1 cellular context compared by ENCODE assay signal in the genomic region with DNA sequence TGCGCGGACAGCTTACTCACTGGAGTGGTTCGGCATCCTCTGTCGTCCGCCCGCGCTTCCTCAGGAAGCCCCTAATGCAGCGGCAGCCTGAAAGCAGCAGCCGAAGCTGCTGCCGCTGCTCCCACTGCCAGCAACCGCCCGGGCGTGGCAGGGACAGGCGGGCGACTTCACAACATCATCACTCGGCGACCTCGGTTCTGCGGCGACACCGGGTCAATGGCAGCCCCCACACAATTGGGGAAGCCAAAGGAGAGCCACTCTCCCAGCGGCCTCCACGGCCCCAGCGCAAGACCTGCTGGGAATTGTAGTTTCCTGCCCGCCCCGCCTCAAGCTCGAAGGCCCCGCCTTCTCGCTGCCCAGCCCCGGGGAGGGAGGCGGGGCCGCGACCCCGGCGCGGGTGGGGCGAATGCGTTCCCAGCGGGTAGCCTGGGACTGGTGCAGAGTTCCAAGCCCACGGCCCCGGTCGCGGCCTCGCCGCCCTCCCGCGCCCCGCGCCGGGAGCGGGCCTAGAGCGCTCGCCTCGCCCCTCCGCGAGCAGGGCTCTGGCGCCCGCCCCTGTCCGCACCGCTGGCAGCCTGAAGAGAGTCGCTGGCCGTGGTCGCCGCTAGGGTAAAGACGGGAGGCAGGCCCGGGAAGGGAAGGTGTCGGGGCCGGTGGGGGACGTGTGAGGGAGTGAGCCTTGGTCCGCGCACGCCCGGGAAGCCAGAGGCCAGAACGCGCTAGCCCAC.
TF ChIP-seq lines count a peak whose summit lies in the region.

A gene with protein sequence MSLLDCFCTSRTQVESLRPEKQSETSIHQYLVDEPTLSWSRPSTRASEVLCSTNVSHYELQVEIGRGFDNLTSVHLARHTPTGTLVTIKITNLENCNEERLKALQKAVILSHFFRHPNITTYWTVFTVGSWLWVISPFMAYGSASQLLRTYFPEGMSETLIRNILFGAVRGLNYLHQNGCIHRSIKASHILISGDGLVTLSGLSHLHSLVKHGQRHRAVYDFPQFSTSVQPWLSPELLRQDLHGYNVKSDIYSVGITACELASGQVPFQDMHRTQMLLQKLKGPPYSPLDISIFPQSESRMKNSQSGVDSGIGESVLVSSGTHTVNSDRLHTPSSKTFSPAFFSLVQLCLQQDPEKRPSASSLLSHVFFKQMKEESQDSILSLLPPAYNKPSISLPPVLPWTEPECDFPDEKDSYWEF (plus strand): TSS at position 411 of the 728 bp plus-strand sequence. CDS start 3,101 bp downstream, outside the sequence.
A gene with protein sequence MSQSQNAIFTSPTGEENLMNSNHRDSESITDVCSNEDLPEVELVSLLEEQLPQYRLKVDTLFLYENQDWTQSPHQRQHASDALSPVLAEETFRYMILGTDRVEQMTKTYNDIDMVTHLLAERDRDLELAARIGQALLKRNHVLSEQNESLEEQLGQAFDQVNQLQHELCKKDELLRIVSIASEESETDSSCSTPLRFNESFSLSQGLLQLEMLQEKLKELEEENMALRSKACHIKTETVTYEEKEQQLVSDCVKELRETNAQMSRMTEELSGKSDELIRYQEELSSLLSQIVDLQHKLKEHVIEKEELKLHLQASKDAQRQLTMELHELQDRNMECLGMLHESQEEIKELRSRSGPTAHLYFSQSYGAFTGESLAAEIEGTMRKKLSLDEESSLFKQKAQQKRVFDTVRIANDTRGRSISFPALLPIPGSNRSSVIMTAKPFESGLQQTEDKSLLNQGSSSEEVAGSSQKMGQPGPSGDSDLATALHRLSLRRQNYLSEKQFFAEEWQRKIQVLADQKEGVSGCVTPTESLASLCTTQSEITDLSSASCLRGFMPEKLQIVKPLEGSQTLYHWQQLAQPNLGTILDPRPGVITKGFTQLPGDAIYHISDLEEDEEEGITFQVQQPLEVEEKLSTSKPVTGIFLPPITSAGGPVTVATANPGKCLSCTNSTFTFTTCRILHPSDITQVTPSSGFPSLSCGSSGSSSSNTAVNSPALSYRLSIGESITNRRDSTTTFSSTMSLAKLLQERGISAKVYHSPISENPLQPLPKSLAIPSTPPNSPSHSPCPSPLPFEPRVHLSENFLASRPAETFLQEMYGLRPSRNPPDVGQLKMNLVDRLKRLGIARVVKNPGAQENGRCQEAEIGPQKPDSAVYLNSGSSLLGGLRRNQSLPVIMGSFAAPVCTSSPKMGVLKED (minus strand): TSS at position 129 of the 728 bp plus-strand sequence. CDS start 30,951 bp downstream, outside the sequence.

TF ChIP-seq in WTC11, 78 proteins besides CTCF, POLR2A, EP300 and RAD21 (continued from another document):
- TF ChIP-seq, protein P1, sequence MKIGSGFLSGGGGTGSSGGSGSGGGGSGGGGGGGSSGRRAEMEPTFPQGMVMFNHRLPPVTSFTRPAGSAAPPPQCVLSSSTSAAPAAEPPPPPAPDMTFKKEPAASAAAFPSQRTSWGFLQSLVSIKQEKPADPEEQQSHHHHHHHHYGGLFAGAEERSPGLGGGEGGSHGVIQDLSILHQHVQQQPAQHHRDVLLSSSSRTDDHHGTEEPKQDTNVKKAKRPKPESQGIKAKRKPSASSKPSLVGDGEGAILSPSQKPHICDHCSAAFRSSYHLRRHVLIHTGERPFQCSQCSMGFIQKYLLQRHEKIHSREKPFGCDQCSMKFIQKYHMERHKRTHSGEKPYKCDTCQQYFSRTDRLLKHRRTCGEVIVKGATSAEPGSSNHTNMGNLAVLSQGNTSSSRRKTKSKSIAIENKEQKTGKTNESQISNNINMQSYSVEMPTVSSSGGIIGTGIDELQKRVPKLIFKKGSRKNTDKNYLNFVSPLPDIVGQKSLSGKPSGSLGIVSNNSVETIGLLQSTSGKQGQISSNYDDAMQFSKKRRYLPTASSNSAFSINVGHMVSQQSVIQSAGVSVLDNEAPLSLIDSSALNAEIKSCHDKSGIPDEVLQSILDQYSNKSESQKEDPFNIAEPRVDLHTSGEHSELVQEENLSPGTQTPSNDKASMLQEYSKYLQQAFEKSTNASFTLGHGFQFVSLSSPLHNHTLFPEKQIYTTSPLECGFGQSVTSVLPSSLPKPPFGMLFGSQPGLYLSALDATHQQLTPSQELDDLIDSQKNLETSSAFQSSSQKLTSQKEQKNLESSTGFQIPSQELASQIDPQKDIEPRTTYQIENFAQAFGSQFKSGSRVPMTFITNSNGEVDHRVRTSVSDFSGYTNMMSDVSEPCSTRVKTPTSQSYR (CRISPR knock-in tag; IDR thresholded peaks at IDR 0.05): no peak
- TF ChIP-seq, protein P2, sequence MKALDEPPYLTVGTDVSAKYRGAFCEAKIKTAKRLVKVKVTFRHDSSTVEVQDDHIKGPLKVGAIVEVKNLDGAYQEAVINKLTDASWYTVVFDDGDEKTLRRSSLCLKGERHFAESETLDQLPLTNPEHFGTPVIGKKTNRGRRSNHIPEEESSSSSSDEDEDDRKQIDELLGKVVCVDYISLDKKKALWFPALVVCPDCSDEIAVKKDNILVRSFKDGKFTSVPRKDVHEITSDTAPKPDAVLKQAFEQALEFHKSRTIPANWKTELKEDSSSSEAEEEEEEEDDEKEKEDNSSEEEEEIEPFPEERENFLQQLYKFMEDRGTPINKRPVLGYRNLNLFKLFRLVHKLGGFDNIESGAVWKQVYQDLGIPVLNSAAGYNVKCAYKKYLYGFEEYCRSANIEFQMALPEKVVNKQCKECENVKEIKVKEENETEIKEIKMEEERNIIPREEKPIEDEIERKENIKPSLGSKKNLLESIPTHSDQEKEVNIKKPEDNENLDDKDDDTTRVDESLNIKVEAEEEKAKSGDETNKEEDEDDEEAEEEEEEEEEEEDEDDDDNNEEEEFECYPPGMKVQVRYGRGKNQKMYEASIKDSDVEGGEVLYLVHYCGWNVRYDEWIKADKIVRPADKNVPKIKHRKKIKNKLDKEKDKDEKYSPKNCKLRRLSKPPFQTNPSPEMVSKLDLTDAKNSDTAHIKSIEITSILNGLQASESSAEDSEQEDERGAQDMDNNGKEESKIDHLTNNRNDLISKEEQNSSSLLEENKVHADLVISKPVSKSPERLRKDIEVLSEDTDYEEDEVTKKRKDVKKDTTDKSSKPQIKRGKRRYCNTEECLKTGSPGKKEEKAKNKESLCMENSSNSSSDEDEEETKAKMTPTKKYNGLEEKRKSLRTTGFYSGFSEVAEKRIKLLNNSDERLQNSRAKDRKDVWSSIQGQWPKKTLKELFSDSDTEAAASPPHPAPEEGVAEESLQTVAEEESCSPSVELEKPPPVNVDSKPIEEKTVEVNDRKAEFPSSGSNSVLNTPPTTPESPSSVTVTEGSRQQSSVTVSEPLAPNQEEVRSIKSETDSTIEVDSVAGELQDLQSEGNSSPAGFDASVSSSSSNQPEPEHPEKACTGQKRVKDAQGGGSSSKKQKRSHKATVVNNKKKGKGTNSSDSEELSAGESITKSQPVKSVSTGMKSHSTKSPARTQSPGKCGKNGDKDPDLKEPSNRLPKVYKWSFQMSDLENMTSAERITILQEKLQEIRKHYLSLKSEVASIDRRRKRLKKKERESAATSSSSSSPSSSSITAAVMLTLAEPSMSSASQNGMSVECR (CRISPR knock-in tag; IDR thresholded peaks at IDR 0.05; ENCODE audit: borderline replicate concordance): peak; percentile 50; the same call in 1 of the 2 replicates
- TF ChIP-seq ATF1 (CRISPR knock-in tag; IDR thresholded peaks at IDR 0.05) (no peak), JAZF1 (CRISPR knock-in tag; IDR thresholded peaks at IDR 0.05) (no peak), NR1H2 (CRISPR knock-in tag; IDR thresholded peaks at IDR 0.05) (no peak), ZNF232 (CRISPR knock-in tag; IDR thresholded peaks at IDR 0.05) (no peak), NFE2L1 (CRISPR knock-in tag; IDR thresholded peaks at IDR 0.05) (no peak), NR3C1 (CRISPR knock-in tag; conservative IDR thresholded peaks at IDR 0.05; ENCODE audit: low read depth) (no peak), FOXJ3 (CRISPR knock-in tag; IDR thresholded peaks at IDR 0.05; ENCODE audit: borderline replicate concordance) (no peak), GTF2I (CRISPR knock-in tag; conservative IDR thresholded peaks at IDR 0.05) (no peak), ZNF317 (CRISPR knock-in tag; IDR thresholded peaks at IDR 0.05; ENCODE audit: borderline replicate concordance, low read depth) (no peak), CREB1 (CRISPR knock-in tag; IDR thresholded peaks at IDR 0.05) (peak; percentile 82; the same call in 1 of the 2 replicates), IRF2 (CRISPR knock-in tag; IDR thresholded peaks at IDR 0.05; ENCODE audit: borderline replicate concordance, low read depth) (no peak), KAT7 (CRISPR knock-in tag; IDR thresholded peaks at IDR 0.05; ENCODE audit: borderline replicate concordance) (no peak), ZBTB21 (CRISPR knock-in tag; IDR thresholded peaks at IDR 0.05; ENCODE audit: borderline replicate concordance) (peak; percentile 62; the same call in 1 of the 2 replicates), ZNF121 (CRISPR knock-in tag; IDR thresholded peaks at IDR 0.05) (no peak)
- TF ChIP-seq, protein P3, sequence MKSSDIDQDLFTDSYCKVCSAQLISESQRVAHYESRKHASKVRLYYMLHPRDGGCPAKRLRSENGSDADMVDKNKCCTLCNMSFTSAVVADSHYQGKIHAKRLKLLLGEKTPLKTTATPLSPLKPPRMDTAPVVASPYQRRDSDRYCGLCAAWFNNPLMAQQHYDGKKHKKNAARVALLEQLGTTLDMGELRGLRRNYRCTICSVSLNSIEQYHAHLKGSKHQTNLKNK (CRISPR knock-in tag; IDR thresholded peaks at IDR 0.05): no peak
- TF ChIP-seq, protein P4, sequence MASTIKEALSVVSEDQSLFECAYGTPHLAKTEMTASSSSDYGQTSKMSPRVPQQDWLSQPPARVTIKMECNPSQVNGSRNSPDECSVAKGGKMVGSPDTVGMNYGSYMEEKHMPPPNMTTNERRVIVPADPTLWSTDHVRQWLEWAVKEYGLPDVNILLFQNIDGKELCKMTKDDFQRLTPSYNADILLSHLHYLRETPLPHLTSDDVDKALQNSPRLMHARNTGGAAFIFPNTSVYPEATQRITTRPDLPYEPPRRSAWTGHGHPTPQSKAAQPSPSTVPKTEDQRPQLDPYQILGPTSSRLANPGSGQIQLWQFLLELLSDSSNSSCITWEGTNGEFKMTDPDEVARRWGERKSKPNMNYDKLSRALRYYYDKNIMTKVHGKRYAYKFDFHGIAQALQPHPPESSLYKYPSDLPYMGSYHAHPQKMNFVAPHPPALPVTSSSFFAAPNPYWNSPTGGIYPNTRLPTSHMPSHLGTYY (CRISPR knock-in tag; IDR thresholded peaks at IDR 0.05): no peak
- TF ChIP-seq, protein P5, sequence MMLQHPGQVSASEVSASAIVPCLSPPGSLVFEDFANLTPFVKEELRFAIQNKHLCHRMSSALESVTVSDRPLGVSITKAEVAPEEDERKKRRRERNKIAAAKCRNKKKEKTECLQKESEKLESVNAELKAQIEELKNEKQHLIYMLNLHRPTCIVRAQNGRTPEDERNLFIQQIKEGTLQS (CRISPR knock-in tag; conservative IDR thresholded peaks at IDR 0.05): no peak
